22 cellular contexts compared by ENCODE assay signal in genomic region chr15:73832657-73833056, GRCh38. TPM values are rescaled to one million over a fixed set of nuclear protein-coding genes. Genes with fewer than 3 reads are reported as not detected.
"Had no signal": no experiment of that assay in that cellular context is flagged by ENCODE, and none has a peak within 500 bp of the region (broad histone marks: within the 10 kb centered on the region; RNA-seq: fewer than 3 reads in every experiment).

No MANE protein-coding gene starts in this region.

- H3K4me1 ChIP-seq: colonic mucosa, esophagus muscularis mucosa, tibial artery, uterus had no signal

- H3K27ac ChIP-seq: colonic mucosa, esophagus muscularis mucosa, tibial artery, uterus had no signal

- H3K4me3 Mint-ChIP-seq: activated CD8-positive, alpha-beta memory T cell treated with anti-CD3 and anti-CD28 coated beads, Interleukin-2, amount 10 ng/mL, durations not matched to agents 7 days and 5 days; activated naive CD4-positive, alpha-beta T cell treated with anti-CD3 and anti-CD28 coated beads, Interleukin-2, amount 10 ng/mL, durations not matched to agents 7 days and 5 days; naive thymus-derived CD4-positive, alpha-beta T cell had no signal

- H3K4me3 ChIP-seq: colonic mucosa, esophagus muscularis mucosa, mucosa of descending colon, tibial artery, uterus had no signal

- H3K36me3 Mint-ChIP-seq: activated CD8-positive, alpha-beta memory T cell treated with anti-CD3 and anti-CD28 coated beads, Interleukin-2, amount 10 ng/mL, durations not matched to agents 7 days and 5 days; activated naive CD4-positive, alpha-beta T cell treated with anti-CD3 and anti-CD28 coated beads, Interleukin-2, amount 10 ng/mL, durations not matched to agents 7 days and 5 days; naive thymus-derived CD4-positive, alpha-beta T cell had no signal

- H3K9me3 Mint-ChIP-seq: activated naive CD4-positive, alpha-beta T cell treated with anti-CD3 and anti-CD28 coated beads, Interleukin-2, amount 10 ng/mL, durations not matched to agents 7 days and 5 days; activated T-helper 2 cell treated with anti-CD3 and anti-CD28 coated beads, Interferon-gamma antibody, Interleukin-2, Interleukin-4, amounts not matched to agents 10 μg/mL and 5 μg/mL and 100 μg/mL, durations not matched to agents 14 hours and 24 hours and 36 hours had no signal

- ATAC-seq: activated CD8-positive, alpha-beta memory T cell treated with anti-CD3 and anti-CD28 coated beads, Interleukin-2, amount 10 ng/mL, durations not matched to agents 7 days and 5 days; left colon; mucosa of descending colon; naive thymus-derived CD4-positive, alpha-beta T cell had no signal

- H3K9me3 ChIP-seq: colonic mucosa, esophagus muscularis mucosa, mucosa of descending colon, tibial artery, uterus had no signal

- H3K4me1 Mint-ChIP-seq: activated CD8-positive, alpha-beta memory T cell treated with anti-CD3 and anti-CD28 coated beads, Interleukin-2, amount 10 ng/mL, durations not matched to agents 7 days and 5 days; activated naive CD4-positive, alpha-beta T cell treated with anti-CD3 and anti-CD28 coated beads, Interleukin-2, amount 10 ng/mL, durations not matched to agents 7 days and 5 days; naive thymus-derived CD4-positive, alpha-beta T cell had no signal

- DNase-seq: activated CD4-positive, alpha-beta T cell treated with anti-CD3 and anti-CD28 coated beads for 1 hour; activated CD4-positive, alpha-beta T cell treated with anti-CD3 and anti-CD28 coated beads, Interleukin-2, amount 50 U/mL, for 48 hours; activated CD8-positive, alpha-beta memory T cell treated with anti-CD3 and anti-CD28 coated beads, Interleukin-2, amount 10 ng/mL, durations not matched to agents 7 days and 5 days; activated naive CD4-positive, alpha-beta T cell treated with anti-CD3 and anti-CD28 coated beads, Interleukin-2, amount 10 ng/mL, durations not matched to agents 7 days and 5 days; activated T-cell treated with anti-CD3 and anti-CD28 coated beads, Interleukin-2, amount 50 U/mL, for 1 hour; caudate nucleus; colonic mucosa; foreskin fibroblast; left colon; mammary epithelial cell; mucosa of descending colon; naive thymus-derived CD4-positive, alpha-beta T cell; posterior cingulate gyrus; retina; stimulated activated naive CD4-positive, alpha-beta T cell; T-helper 9 cell; tibial artery; uterus had no signal

- H3K27me3 ChIP-seq: colonic mucosa, uterus had no signal

- H3K27ac Mint-ChIP-seq: activated CD8-positive, alpha-beta memory T cell treated with anti-CD3 and anti-CD28 coated beads, Interleukin-2, amount 10 ng/mL, durations not matched to agents 7 days and 5 days; activated naive CD4-positive, alpha-beta T cell treated with anti-CD3 and anti-CD28 coated beads, Interleukin-2, amount 10 ng/mL, durations not matched to agents 7 days and 5 days; activated T-helper 2 cell treated with anti-CD3 and anti-CD28 coated beads, Interferon-gamma antibody, Interleukin-2, Interleukin-4, amounts not matched to agents 10 μg/mL and 5 μg/mL and 100 μg/mL, durations not matched to agents 14 hours and 24 hours and 36 hours; naive thymus-derived CD4-positive, alpha-beta T cell had no signal

- H3K36me3 ChIP-seq: colonic mucosa, esophagus muscularis mucosa, tibial artery, uterus had no signal

RNA-seq across cellular contexts. Expression of gene TBC1D21, which starts 40.7 kb away (rescaled TPM):
- total RNA-seq: activated CD8-positive, alpha-beta memory T cell treated with anti-CD3 and anti-CD28 coated beads, Interleukin-2, amount 10 ng/mL, durations not matched to agents 7 days and 5 days; activated T-helper 2 cell treated with anti-CD3 and anti-CD28 coated beads, Interferon-gamma antibody, Interleukin-2, Interleukin-4, amounts not matched to agents 10 μg/mL and 5 μg/mL and 100 μg/mL, durations not matched to agents 14 hours and 24 hours and 36 hours; colonic mucosa; esophagus muscularis mucosa; left colon; mammary epithelial cell; mucosa of descending colon; naive thymus-derived CD4-positive, alpha-beta T cell; subcutaneous adipose tissue; uterus had no signal
- polyA plus RNA-seq: adipose tissue; mammary epithelial cell; naive thymus-derived CD4-positive, alpha-beta T cell had no signal
